ENCODE assay signal across 15 cellular contexts in the genomic region with DNA sequence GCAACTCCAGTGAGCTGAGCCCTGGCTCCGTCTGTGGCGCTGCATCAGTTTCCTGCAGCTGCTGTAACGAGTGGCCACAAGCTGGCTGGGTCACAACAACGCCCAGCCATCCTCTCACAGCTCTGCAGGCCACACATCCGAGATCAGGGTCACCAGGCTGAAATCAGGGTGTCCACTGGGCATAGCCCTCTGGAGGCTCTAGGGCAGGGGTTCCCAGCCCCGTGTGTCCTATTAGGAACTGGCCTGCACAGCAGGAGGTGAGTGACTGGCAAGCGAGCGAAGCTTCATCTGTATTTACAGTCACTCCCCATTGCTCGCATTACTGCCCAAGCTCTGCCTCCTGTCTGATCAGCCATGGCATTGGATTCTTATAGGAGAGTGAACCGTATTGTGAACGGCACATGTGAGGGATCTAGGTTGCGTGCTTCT.
DNase-seq lines count a peak whose midpoint lies in the region; ATAC-seq and TF ChIP-seq lines count a peak whose summit lies in the region.
"Had no signal": no experiment of that assay in that cellular context is flagged by ENCODE, and none has a peak within 500 bp of the region (broad histone marks: within the 10 kb centered on the region; RNA-seq: fewer than 3 reads in every experiment).

No MANE protein-coding gene starts in this region.

- no peak overlapping the region for H2BK120ac ChIP-seq in trophoblast cell (ENCODE audit: insufficient read depth, low read length, poor library complexity)

- H2BK5ac ChIP-seq in trophoblast cell (ENCODE audit: low read depth, low read length, poor library complexity): no peak overlapping the region

- POLR2A ChIA-PET in activated CD4-positive, alpha-beta T cell treated with anti-CD3 and anti-CD28 coated beads for 36 hours (lab: Charles Lee): no interaction called here

- H3K4me1 Mint-ChIP-seq in endodermal cell: peaks cover 12% of the 10 kb centered on the region
- peaks cover 20% of the 10 kb centered on the region for H3K4me1 Mint-ChIP-seq in activated CD4-positive, alpha-beta T cell treated with anti-CD3 and anti-CD28 coated beads for 36 hours

- peak overlapping the region; percentile 63 for H3K18ac ChIP-seq in trophoblast cell (ENCODE audit: low read length)

- 94 to 97% methylated on average over 12 of the region's 12 CpGs for WGBS in endodermal cell (ENCODE audit: insufficient coverage in 1 of 2, insufficient read length in 1 of 2), 2 experiments
- WGBS in trophoblast cell (ENCODE audit: extremely low coverage, insufficient coverage, insufficient read length): no CpG with 5 or more reads among the region's 12 CpGs

- CTCF ChIA-PET in activated CD4-positive, alpha-beta T cell treated with anti-CD3 and anti-CD28 coated beads for 36 hours (lab: Charles Lee): interaction anchor here (0.6 kb wide), 1 partner anchor 15 kb away, joined by 3 read pairs; no protein-coding TSS in a partner anchor

- H3K79me2 ChIP-seq in trophoblast cell (ENCODE audit: control insufficient read depth, insufficient read depth, low read length, poor library complexity): peaks cover 5% of the 10 kb centered on the region

- H4K91ac ChIP-seq in trophoblast cell (ENCODE audit: low read depth, low read length): no peak overlapping the region

- no peak for TF ChIP-seq CTCF in endodermal cell (conservative IDR thresholded peaks at IDR 0.05)

- no peak for ATAC-seq in activated CD4-positive, alpha-beta T cell treated with anti-CD3 and anti-CD28 coated beads for 36 hours
- ATAC-seq: activated CD8-positive, alpha-beta T cell treated with anti-CD3 and anti-CD28 coated beads for 36 hours; activated T-helper 17 cell treated with anti-CD3 and anti-CD28 coated beads, Interleukin-2, amount 50 U/mL, for 72 hours; stimulated activated naive CD8-positive, alpha-beta T cell treated with anti-CD3 and anti-CD28 coated beads, Interleukin-15, Interleukin-2, amounts not matched to agents 100 U/mL and 50 U/mL, for 24 hours had no signal

- H3K4ac ChIP-seq in trophoblast cell (ENCODE audit: low read depth, low read length): no peak overlapping the region

- H3K36me3 ChIP-seq in BLaER1 (no peaks in the 10 kb centered on the region), NT2/D1 (ENCODE audit: insufficient read depth, insufficient read length, low read length) (peaks cover 4% of the 10 kb centered on the region), endodermal cell (ENCODE audit: control insufficient read depth, insufficient read depth, low read length) (no peaks in the 10 kb centered on the region), trophoblast cell (ENCODE audit: control insufficient read depth in 1 of 2, insufficient read depth in 2 of 2, low read length in 2 of 2) (peaks cover 2 to 4% of the 10 kb centered on the region in 2 experiments)

- peaks cover 5% of the 10 kb centered on the region; the same call in 1 of the 2 replicates for H4K20me1 ChIP-seq in BLaER1

- H3K4me3 Mint-ChIP-seq in endodermal cell: no peak overlapping the region
- no peak overlapping the region for H3K4me3 Mint-ChIP-seq in activated CD4-positive, alpha-beta T cell treated with anti-CD3 and anti-CD28 coated beads for 36 hours
- H3K4me3 Mint-ChIP-seq: activated CD8-positive, alpha-beta T cell treated with anti-CD3 and anti-CD28 coated beads for 36 hours; activated T-helper 17 cell treated with anti-CD3 and anti-CD28 coated beads, Interleukin-2, amount 50 U/mL, for 72 hours had no signal

- H3K4me1 ChIP-seq in BLaER1 (peaks cover 94% of the 10 kb centered on the region), NT2/D1 (ENCODE audit: insufficient read depth, insufficient read length) (peaks cover 53% of the 10 kb centered on the region), endodermal cell (ENCODE audit: control insufficient read depth, insufficient read depth, low read length) (no peaks in the 10 kb centered on the region), trophoblast cell (ENCODE audit: control insufficient read depth in 1 of 2, insufficient read depth in 2 of 2, low read length in 2 of 2) (peaks cover 44 to 55% of the 10 kb centered on the region in 2 experiments)

- no peak overlapping the region for H4K12ac ChIP-seq in trophoblast cell (ENCODE audit: low read depth, low read length)

- H3K9me3 ChIP-seq in BLaER1 (no peaks in the 10 kb centered on the region), NT2/D1 (ENCODE audit: insufficient read depth, low read length) (no peaks in the 10 kb centered on the region), endodermal cell (ENCODE audit: control insufficient read depth, low read length) (no peaks in the 10 kb centered on the region), trophoblast cell (ENCODE audit: insufficient read depth, low read depth, low read length) (no peaks in the 10 kb centered on the region)

- peak overlapping the region; percentile 46 for H2BK12ac ChIP-seq in trophoblast cell (ENCODE audit: low read length)

- peak overlapping the region; percentile 49 for H2AK5ac ChIP-seq in trophoblast cell (ENCODE audit: low read length)

- peak overlapping the region; percentile 42; the same call in 1 of the 2 replicates for H3K27ac ChIP-seq in BLaER1
- H3K27ac ChIP-seq in endodermal cell (ENCODE audit: low read depth, low read length): no peak overlapping the region
- H3K27ac ChIP-seq in trophoblast cell (ENCODE audit: low read depth, low read length): no peak overlapping the region

- DNase-seq in NT2/D1 (ENCODE audit: low read depth, low spot score) (no peak), endodermal cell (peak; percentile 53), trophoblast cell (no peak), HuH-7.5 (ENCODE audit: low spot score) (no peak), DMS 273 treated with DMSO at 0.1 percent for 48 hours (lab: John Stamatoyannopoulos, UW) (no peak)
- DNase-seq in activated CD4-positive, alpha-beta T cell treated with anti-CD3 and anti-CD28 coated beads for 36 hours: no peak
- DNase-seq in activated CD4-positive, alpha-beta T cell treated with anti-CD3 and anti-CD28 coated beads, Interleukin-2, amount 50 U/mL, for 48 hours: no peak
- DNase-seq: activated CD8-positive, alpha-beta T cell treated with anti-CD3 and anti-CD28 coated beads for 36 hours; amniotic stem cell; erythroblast; NCI-H187; NCI-H446; stimulated activated naive CD8-positive, alpha-beta T cell treated with anti-CD3 and anti-CD28 coated beads, Interleukin-15, Interleukin-2, amounts not matched to agents 100 U/mL and 50 U/mL, for 24 hours had no signal

- H3K9ac ChIP-seq in BLaER1: no peak overlapping the region
- H3K9ac ChIP-seq in NT2/D1 (ENCODE audit: insufficient read length, low read depth): peak overlapping the region; percentile 24
- H3K9ac ChIP-seq in endodermal cell (ENCODE audit: extremely low read depth, low read length, poor library complexity, severe bottlenecking): no peak overlapping the region
- H3K9ac ChIP-seq in trophoblast cell (ENCODE audit: low read length): no peak overlapping the region

- peaks cover 1% of the 10 kb centered on the region for H3K36me3 Mint-ChIP-seq in endodermal cell (ENCODE audit: low read depth)
- H3K36me3 Mint-ChIP-seq in activated CD4-positive, alpha-beta T cell treated with anti-CD3 and anti-CD28 coated beads for 36 hours (ENCODE audit: low read depth): no peaks in the 10 kb centered on the region

- intact Hi-C loops in activated CD4-positive, alpha-beta T cell treated with anti-CD3 and anti-CD28 coated beads for 36 hours (cut with DNase I, micrococcal nuclease): no loop called here

- H2AFZ ChIP-seq in trophoblast cell (ENCODE audit: insufficient read depth, low read length, poor library complexity): no peak overlapping the region

- peak overlapping the region; percentile 74 for H3K4me2 ChIP-seq in BLaER1
- H3K4me2 ChIP-seq in trophoblast cell (ENCODE audit: low read length): no peak overlapping the region

- H3K27me3 ChIP-seq in BLaER1 (no peaks in the 10 kb centered on the region), NT2/D1 (ENCODE audit: insufficient read depth, insufficient read length) (no peaks in the 10 kb centered on the region), endodermal cell (ENCODE audit: control insufficient read depth, insufficient read depth, low read length, poor library complexity, severe bottlenecking) (no peaks in the 10 kb centered on the region), trophoblast cell (ENCODE audit: insufficient read depth, low read length) (no peaks in the 10 kb centered on the region)

- no peak overlapping the region for H4K8ac ChIP-seq in trophoblast cell (ENCODE audit: low read depth, low read length)

- H3K4me3 ChIP-seq in BLaER1 (no peak overlapping the region), NT2/D1 (ENCODE audit: insufficient read length, low read depth) (no peak overlapping the region), endodermal cell (ENCODE audit: low read length) (no peak overlapping the region), trophoblast cell (ENCODE audit: low read depth, low read length) (no peak overlapping the region)

- H3K79me1 ChIP-seq in trophoblast cell (ENCODE audit: low read length): peaks cover 30% of the 10 kb centered on the region

- H3K23ac ChIP-seq in trophoblast cell (ENCODE audit: low read length): no peak overlapping the region

- H3K27me3 Mint-ChIP-seq in endodermal cell (ENCODE audit: insufficient read depth): no peaks in the 10 kb centered on the region
- H3K27me3 Mint-ChIP-seq in activated CD4-positive, alpha-beta T cell treated with anti-CD3 and anti-CD28 coated beads for 36 hours: no peaks in the 10 kb centered on the region
- H3K27me3 Mint-ChIP-seq: activated CD8-positive, alpha-beta T cell treated with anti-CD3 and anti-CD28 coated beads for 36 hours; activated T-helper 17 cell treated with anti-CD3 and anti-CD28 coated beads, Interleukin-2, amount 50 U/mL, for 72 hours had no signal

- H3K14ac ChIP-seq in trophoblast cell (ENCODE audit: low read length): no peak overlapping the region

- H3K27ac Mint-ChIP-seq in endodermal cell: no peak overlapping the region
- no peak overlapping the region for H3K27ac Mint-ChIP-seq in activated CD4-positive, alpha-beta T cell treated with anti-CD3 and anti-CD28 coated beads for 36 hours
- H3K27ac Mint-ChIP-seq: activated CD8-positive, alpha-beta T cell treated with anti-CD3 and anti-CD28 coated beads for 36 hours; activated T-helper 17 cell treated with anti-CD3 and anti-CD28 coated beads, Interleukin-2, amount 50 U/mL, for 72 hours had no signal

- H3K9me3 Mint-ChIP-seq in endodermal cell: no peaks in the 10 kb centered on the region
- H3K9me3 Mint-ChIP-seq in activated CD4-positive, alpha-beta T cell treated with anti-CD3 and anti-CD28 coated beads for 36 hours (ENCODE audit: low read depth): no peaks in the 10 kb centered on the region
- H3K9me3 Mint-ChIP-seq: activated CD8-positive, alpha-beta T cell treated with anti-CD3 and anti-CD28 coated beads for 36 hours; activated T-helper 17 cell treated with anti-CD3 and anti-CD28 coated beads, Interleukin-2, amount 50 U/mL, for 72 hours had no signal
